29 cellular contexts compared by ENCODE assay signal in genomic region chr20:49792006-49792405, GRCh38. TPM values are rescaled to one million over a fixed set of nuclear protein-coding genes. Genes with fewer than 3 reads are reported as not detected.
DNase-seq lines count a peak whose midpoint lies in the region; ATAC-seq and TF ChIP-seq lines count a peak whose summit lies in the region.
"Had no signal": no experiment of that assay in that cellular context is flagged by ENCODE, and none has a peak within 500 bp of the region (broad histone marks: within the 10 kb centered on the region; RNA-seq: fewer than 3 reads in every experiment).

No MANE protein-coding gene starts in this region.

- no peak for ATAC-seq in right cardiac atrium
- no peak for ATAC-seq in GM18498 (IDR thresholded peaks at IDR 0.05; ENCODE audit: unreplicated experiment)
- ATAC-seq: activated CD8-positive, alpha-beta memory T cell treated with anti-CD3 and anti-CD28 coated beads, Interleukin-2, amount 10 ng/mL, durations not matched to agents 7 days and 5 days; activated T-cell treated with anti-CD3 and anti-CD28 coated beads, Interleukin-2, amount 50 U/mL, for 4 hours; HCT116; left ventricle myocardium superior; Panc1; WTC11 had no signal

- no peak overlapping the region for H3K4me3 ChIP-seq in NB4 (ENCODE audit: low read depth, low read length)
- no peak overlapping the region for H3K4me3 ChIP-seq in brain microvascular endothelial cell (ENCODE audit: low read depth, low read length)
- no peak overlapping the region for H3K4me3 ChIP-seq in right cardiac atrium (ENCODE audit: low read length)
- H3K4me3 ChIP-seq: right atrium auricular region, thyroid gland had no signal

- no peak overlapping the region for H3K4me3 Mint-ChIP-seq in activated CD4-positive, alpha-beta T cell treated with anti-CD3 and anti-CD28 coated beads, Interleukin-2, amount 10 ng/mL, durations not matched to agents 24 days and 14 days
- H3K4me3 Mint-ChIP-seq: activated CD8-positive, alpha-beta memory T cell treated with anti-CD3 and anti-CD28 coated beads, Interleukin-2, amount 10 ng/mL, durations not matched to agents 7 days and 5 days; activated naive CD8-positive, alpha-beta T cell treated with anti-CD3 and anti-CD28 coated beads, Interleukin-2, amount 10 ng/mL, durations not matched to agents 7 days and 5 days; activated T-cell treated with anti-CD3 and anti-CD28 coated beads, Interleukin-2, amount 50 U/mL, for 4 hours; CD4-positive, alpha-beta memory T cell; WTC11 had no signal

- H3K4me1 Mint-ChIP-seq in activated CD4-positive, alpha-beta T cell treated with anti-CD3 and anti-CD28 coated beads, Interleukin-2, amount 10 ng/mL, durations not matched to agents 24 days and 14 days: peaks cover 10% of the 10 kb centered on the region

- WGBS in right cardiac atrium: 92% methylated on average over 1 of the region's 1 CpG

- TF ChIP-seq POLR2A in NB4 (IDR thresholded peaks at IDR 0.05; ENCODE audit: extremely low read depth, insufficient read length): no peak

- no peaks in the 10 kb centered on the region for H3K9me3 Mint-ChIP-seq in activated CD4-positive, alpha-beta T cell treated with anti-CD3 and anti-CD28 coated beads, Interleukin-2, amount 10 ng/mL, durations not matched to agents 24 days and 14 days
- H3K9me3 Mint-ChIP-seq: activated naive CD8-positive, alpha-beta T cell treated with anti-CD3 and anti-CD28 coated beads, Interleukin-2, amount 10 ng/mL, durations not matched to agents 7 days and 5 days; activated T-cell treated with anti-CD3 and anti-CD28 coated beads, Interleukin-2, amount 50 U/mL, for 4 hours; CD4-positive, alpha-beta memory T cell; WTC11 had no signal

- no peaks in the 10 kb centered on the region for H3K27me3 ChIP-seq in brain microvascular endothelial cell (replicated peaks)
- no peaks in the 10 kb centered on the region for H3K27me3 ChIP-seq in right cardiac atrium (ENCODE audit: control insufficient read depth, insufficient read depth)
- H3K27me3 ChIP-seq: right atrium auricular region, thyroid gland had no signal

- H3K27me3 Mint-ChIP-seq in activated CD4-positive, alpha-beta T cell treated with anti-CD3 and anti-CD28 coated beads, Interleukin-2, amount 10 ng/mL, durations not matched to agents 24 days and 14 days: peaks cover 14% of the 10 kb centered on the region
- H3K27me3 Mint-ChIP-seq: activated CD8-positive, alpha-beta memory T cell treated with anti-CD3 and anti-CD28 coated beads, Interleukin-2, amount 10 ng/mL, durations not matched to agents 7 days and 5 days had no signal

- H3K27ac Mint-ChIP-seq in activated CD4-positive, alpha-beta T cell treated with anti-CD3 and anti-CD28 coated beads, Interleukin-2, amount 10 ng/mL, durations not matched to agents 24 days and 14 days: no peak overlapping the region
- H3K27ac Mint-ChIP-seq: activated CD8-positive, alpha-beta memory T cell treated with anti-CD3 and anti-CD28 coated beads, Interleukin-2, amount 10 ng/mL, durations not matched to agents 7 days and 5 days; activated naive CD8-positive, alpha-beta T cell treated with anti-CD3 and anti-CD28 coated beads, Interleukin-2, amount 10 ng/mL, durations not matched to agents 7 days and 5 days; WTC11 had no signal

- no peaks in the 10 kb centered on the region for H3K9me3 ChIP-seq in right cardiac atrium (ENCODE audit: control insufficient read depth, low read length)
- H3K9me3 ChIP-seq: right atrium auricular region, thyroid gland had no signal

- no peaks in the 10 kb centered on the region for H3K36me3 ChIP-seq in brain microvascular endothelial cell (replicated peaks)
- H3K36me3 ChIP-seq: right atrium auricular region, thyroid gland had no signal

- no peaks in the 10 kb centered on the region for H3K36me3 Mint-ChIP-seq in activated CD4-positive, alpha-beta T cell treated with anti-CD3 and anti-CD28 coated beads, Interleukin-2, amount 10 ng/mL, durations not matched to agents 24 days and 14 days (ENCODE audit: low read depth)
- H3K36me3 Mint-ChIP-seq: activated CD8-positive, alpha-beta memory T cell treated with anti-CD3 and anti-CD28 coated beads, Interleukin-2, amount 10 ng/mL, durations not matched to agents 7 days and 5 days; CD4-positive, alpha-beta memory T cell; WTC11 had no signal

- H3K4me1 ChIP-seq in right cardiac atrium (ENCODE audit: control insufficient read depth, insufficient read depth, low read length): peaks cover 3% of the 10 kb centered on the region
- H3K4me1 ChIP-seq: right atrium auricular region, thyroid gland had no signal

- DNase-seq in ELR (ENCODE audit: low read depth): peak; percentile 69
- DNase-seq in NB4 (ENCODE audit: low read depth): peak; percentile 35
- DNase-seq in brain microvascular endothelial cell: peak; percentile 11
- peak; percentile 57 for DNase-seq in myocyte (ENCODE audit: low read depth)
- no peak for DNase-seq in NCI-H2196 treated with DMSO at 0.1 percent for 48 hours (lab: John Stamatoyannopoulos, UW; ENCODE audit: unreplicated experiment)
- DNase-seq in right cardiac atrium: no peak
- no peak for DNase-seq in activated CD4-positive, alpha-beta T cell treated with anti-CD3 and anti-CD28 coated beads, Interleukin-2, amount 10 ng/mL, durations not matched to agents 24 days and 14 days
- DNase-seq: activated CD8-positive, alpha-beta memory T cell treated with anti-CD3 and anti-CD28 coated beads, Interleukin-2, amount 10 ng/mL, durations not matched to agents 7 days and 5 days; activated gamma-delta T cell treated with Interleukin-2 at 50 U/mL for 16 hours; activated naive CD8-positive, alpha-beta T cell treated with anti-CD3 and anti-CD28 coated beads, Interleukin-2, amount 10 ng/mL, durations not matched to agents 7 days and 5 days; activated T-cell treated with anti-CD3 and anti-CD28 coated beads, Interleukin-2, amount 50 U/mL, for 4 hours; CD4-positive, alpha-beta memory T cell; central memory CD4-positive, alpha-beta T cell; erythroblast; glutamatergic neuron; left ventricle myocardium superior; MM.1S; NCI-H1436; NCI-H2081 treated with DMSO at 0.1 percent for 48 hours; NCI-H345; NCI-H69; SW 1271; T-helper 9 cell; thyroid gland had no signal

- in situ Hi-C loops in brain microvascular endothelial cell (cut with HindIII; ENCODE audit: low pct_ligation_motif_present, low sequenced_read_pairs): no loop called here

- H3K27ac ChIP-seq in brain microvascular endothelial cell (no peak overlapping the region), right cardiac atrium (ENCODE audit: low read length) (no peak overlapping the region)
- H3K27ac ChIP-seq: right atrium auricular region, thyroid gland had no signal

- TF ChIP-seq CTCF in NB4 (IDR thresholded peaks at IDR 0.05; ENCODE audit: low read depth, low read length) (no peak), brain microvascular endothelial cell (IDR thresholded peaks at IDR 0.05; ENCODE audit: low read depth, low read length, missing control alignments) (no peak)

- intact Hi-C loops in right cardiac atrium (cut with DNase I): no loop called here
- intact Hi-C loops in activated CD4-positive, alpha-beta T cell treated with anti-CD3 and anti-CD28 coated beads, Interleukin-2, amount 10 ng/mL, durations not matched to agents 24 days and 14 days (cut with micrococcal nuclease): no loop called here

RNA-seq across cellular contexts. Expression of gene SLC9A8, which starts 20.6 kb away (rescaled TPM):
- total RNA-seq in myocyte (8.0 and 9.1 TPM in 2 replicates), right cardiac atrium (1 to 10 TPM; 6.9 to 7.3 (median 7.3) TPM)
- polyA plus RNA-seq in myocyte (2012): 7.1 TPM
- 6.0 TPM for polyA plus RNA-seq in right cardiac atrium
- 15.2 and 15.7 TPM in 2 replicates for total RNA-seq in activated CD4-positive, alpha-beta T cell treated with anti-CD3 and anti-CD28 coated beads, Interleukin-2, amount 10 ng/mL, durations not matched to agents 24 days and 14 days

Comparison
In these comparisons a context has a peak if more than half of its experiments do, and no peak if none do; other contexts are left out.
1. DNase-seq: peak in ELR (single experiment), NB4 (single experiment), brain microvascular endothelial cell (single experiment) and myocyte (single experiment); none in NCI-H2196 treated with DMSO at 0.1 percent for 48 hours (single experiment), right cardiac atrium (0 of 3) and activated CD4-positive, alpha-beta T cell treated with anti-CD3 and anti-CD28 coated beads, Interleukin-2, amount 10 ng/mL, durations not matched to agents 24 days and 14 days (single experiment).